ENCODE assay signal across 16 cellular contexts in genomic region chr19:22623841-22624221, GRCh38. TPM values are rescaled to one million over a fixed set of nuclear protein-coding genes. Genes with fewer than 3 reads are reported as not detected.
"Had no signal": no experiment of that assay in that cellular context is flagged by ENCODE, and none has a peak within 500 bp of the region (broad histone marks: within the 10 kb centered on the region; RNA-seq: fewer than 3 reads in every experiment).

No MANE protein-coding gene starts in this region.

- H3K36me3 ChIP-seq: brain microvascular endothelial cell, colonic mucosa, gastroesophageal sphincter, stomach had no signal

- H3K27ac ChIP-seq: brain microvascular endothelial cell, colonic mucosa, VCaP had no signal

- ATAC-seq: activated CD4-positive, CD25-positive, alpha-beta regulatory T cell treated with anti-CD3 and anti-CD28 coated beads, Interleukin-2, amount 50 U/mL, for 24 hours; activated naive CD8-positive, alpha-beta T cell treated with anti-CD3 and anti-CD28 coated beads, Interleukin-2, amount 50 U/mL, for 24 hours; natural killer cell treated with Interleukin-12 subunit alpha and Interleukin-12 subunit beta and Interleukin-15 and Interleukin-18, amount 100 ng/mL, for 72 hours had no signal

- DNase-seq: activated CD4-positive, alpha-beta memory T cell treated with anti-CD3 and anti-CD28 coated beads, Interleukin-2, amount 10 ng/mL, durations not matched to agents 7 days and 5 days; activated CD4-positive, alpha-beta T cell treated with anti-CD3 and anti-CD28 coated beads, Interleukin-2, amount 10 ng/mL, durations not matched to agents 24 days and 14 days; activated gamma-delta T cell; activated naive CD4-positive, alpha-beta T cell treated with anti-CD3 and anti-CD28 coated beads, Interleukin-2, amount 50 U/mL, for 16 hours; activated naive CD8-positive, alpha-beta T cell treated with anti-CD3 and anti-CD28 coated beads, Interleukin-2, amount 50 U/mL, for 24 hours; brain microvascular endothelial cell; colonic mucosa; endodermal cell; small intestine; stimulated activated CD4-positive, alpha-beta T cell treated with anti-CD3 and anti-CD28 coated beads, Interleukin-15, amount 100 ng/mL, for 24 hours; stomach had no signal

- H3K4me1 ChIP-seq: colonic mucosa had no signal

- H3K9me3 ChIP-seq: colonic mucosa, gastroesophageal sphincter had no signal

- H3K27me3 ChIP-seq: brain microvascular endothelial cell, colonic mucosa had no signal

- H3K4me3 ChIP-seq: colonic mucosa had no signal

RNA-seq across cellular contexts. Expression of gene ZNF492, which starts 10.3 kb away (rescaled TPM):
- total RNA-seq: endodermal cell, left lobe of liver had no signal
